ENCODE assay signal across 21 cellular contexts in the genomic region with DNA sequence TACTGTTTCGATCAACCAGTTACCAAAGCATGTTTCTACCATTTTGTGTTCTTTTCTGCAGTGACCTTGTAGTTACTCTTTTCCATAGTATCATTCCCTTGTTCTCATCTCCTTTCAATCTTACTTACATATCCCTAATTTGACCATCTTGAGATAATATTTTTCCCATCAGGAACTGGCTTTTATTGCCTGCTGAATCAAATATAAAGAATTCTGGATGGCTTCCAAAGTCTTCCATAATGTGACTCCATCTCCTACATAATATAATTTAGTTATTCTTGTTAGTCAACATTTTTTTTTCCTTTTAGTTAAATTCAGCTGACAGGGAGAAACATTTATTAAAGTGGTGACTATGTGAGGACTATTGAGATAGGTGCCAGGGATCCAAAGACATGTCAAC.
"Had no signal": no experiment of that assay in that cellular context is flagged by ENCODE, and none has a peak within 500 bp of the region (broad histone marks: within the 10 kb centered on the region; RNA-seq: fewer than 3 reads in every experiment).

No MANE protein-coding gene starts in this region.

- DNase-seq: activated CD4-positive, alpha-beta T cell treated with anti-CD3 and anti-CD28 coated beads, Interleukin-2, amount 10 ng/mL, durations not matched to agents 7 days and 5 days; activated CD4-positive, CD25-positive, alpha-beta regulatory T cell; activated gamma-delta T cell treated with Interleukin-2 at 50 U/mL for 16 hours; amygdala; body of pancreas; central memory CD4-positive, alpha-beta T cell; dermis blood vessel endothelial cell; effector memory CD8-positive, alpha-beta T cell; islet precursor cell; naive B cell; posterior cingulate gyrus; stimulated activated CD4-positive, alpha-beta T cell treated with anti-CD3 and anti-CD28 coated beads, Interleukin-4, amount 100 ng/mL, for 4 hours; stimulated activated CD8-positive, alpha-beta memory T cell treated with anti-CD3 and anti-CD28 coated beads, Interleukin-4, amount 100 ng/mL, for 48 hours; stimulated activated naive CD8-positive, alpha-beta T cell treated with anti-CD3 and anti-CD28 coated beads, Interleukin-15, Interleukin-2, amounts not matched to agents 100 U/mL and 50 U/mL, for 24 hours; upper lobe of left lung had no signal

- H3K27ac ChIP-seq: body of pancreas, epithelial cell of prostate, neutrophil, right atrium auricular region, suprapubic skin, upper lobe of left lung had no signal

- H3K9me3 ChIP-seq: body of pancreas, neutrophil, right atrium auricular region, suprapubic skin, upper lobe of left lung had no signal

- H3K4me3 ChIP-seq: body of pancreas, right atrium auricular region, smooth muscle cell, suprapubic skin, upper lobe of left lung had no signal

- H3K27ac Mint-ChIP-seq: activated naive CD8-positive, alpha-beta T cell had no signal

- H3K4me3 Mint-ChIP-seq: activated CD4-positive, alpha-beta T cell treated with anti-CD3 and anti-CD28 coated beads, Interleukin-2, amount 10 ng/mL, durations not matched to agents 7 days and 5 days; activated naive CD8-positive, alpha-beta T cell; effector memory CD8-positive, alpha-beta T cell had no signal

- ATAC-seq: body of pancreas; effector memory CD8-positive, alpha-beta T cell; stimulated activated naive CD8-positive, alpha-beta T cell treated with anti-CD3 and anti-CD28 coated beads, Interleukin-15, Interleukin-2, amounts not matched to agents 100 U/mL and 50 U/mL, for 24 hours had no signal

- H3K9me3 Mint-ChIP-seq: activated CD4-positive, alpha-beta T cell treated with anti-CD3 and anti-CD28 coated beads, Interleukin-2, amount 10 ng/mL, durations not matched to agents 7 days and 5 days; effector memory CD8-positive, alpha-beta T cell; naive B cell had no signal

- H3K36me3 ChIP-seq: right atrium auricular region had no signal

- H3K27me3 Mint-ChIP-seq: activated CD4-positive, alpha-beta T cell treated with anti-CD3 and anti-CD28 coated beads, Interleukin-2, amount 10 ng/mL, durations not matched to agents 7 days and 5 days; activated naive CD8-positive, alpha-beta T cell; effector memory CD8-positive, alpha-beta T cell; naive B cell had no signal

- H3K27me3 ChIP-seq: body of pancreas, neutrophil, right atrium auricular region, suprapubic skin, upper lobe of left lung had no signal
